ENCODE assay signal across 12 cellular contexts in the genomic region with DNA sequence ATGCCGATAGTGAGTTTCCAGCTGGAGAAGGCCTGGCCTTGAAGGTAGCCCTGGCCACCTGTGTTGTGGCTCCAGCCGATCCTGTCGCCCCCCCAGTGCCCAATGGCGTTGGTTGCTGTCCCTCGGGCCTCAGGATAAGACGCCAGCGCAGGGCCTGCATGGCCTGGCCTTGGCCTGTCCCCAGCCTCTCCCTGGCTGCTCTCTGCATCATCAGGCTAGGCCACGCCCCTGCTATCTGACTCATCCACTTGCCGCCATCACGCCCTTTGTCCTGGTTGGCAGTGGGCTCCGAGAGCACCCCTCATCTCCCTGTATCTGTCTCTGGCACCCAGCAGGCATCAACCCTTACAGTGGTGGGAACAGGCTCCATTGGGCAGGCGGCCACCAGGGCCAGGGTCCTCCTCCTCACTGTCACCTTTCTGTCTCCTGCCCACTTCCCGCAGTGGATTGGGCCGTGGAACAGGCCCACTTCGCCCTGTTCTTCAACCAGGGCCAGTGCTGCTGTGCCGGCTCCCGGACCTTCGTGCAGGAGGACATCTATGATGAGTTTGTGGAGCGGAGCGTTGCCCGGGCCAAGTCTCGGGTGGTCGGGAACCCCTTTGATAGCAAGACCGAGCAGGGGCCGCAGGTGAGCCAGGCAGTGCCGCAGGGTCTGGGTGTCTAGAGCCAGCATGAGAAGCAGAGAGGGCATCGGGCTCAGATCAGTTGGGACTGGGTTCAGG. TPM values are rescaled to one million over a fixed set of nuclear protein-coding genes. Genes with fewer than 3 reads are reported as not detected.
A peak's percentile ranks its signal among the peaks of the same experiment; 100 is the strongest.
DNase-seq lines count a peak whose midpoint lies in the region; ATAC-seq and TF ChIP-seq lines count a peak whose summit lies in the region.
"Had no signal": no experiment of that assay in that cellular context is flagged by ENCODE, and none has a peak within 500 bp of the region (broad histone marks: within the 10 kb centered on the region; RNA-seq: fewer than 3 reads in every experiment).

No MANE protein-coding gene starts in this region.

- H3K36me3 ChIP-seq in HUES6 (ENCODE audit: control insufficient read depth, insufficient read depth, low read length), result peaks cover 64% of the 10 kb centered on the region
- H3K36me3 ChIP-seq in liver (ENCODE audit: control insufficient read depth in 4 of 4, insufficient read depth in 3 of 4, low read depth in 1 of 4, low read length in 3 of 4), result peaks cover 13 to 51% (median 41%) of the 10 kb centered on the region in 4 donors
- peaks cover 89 to 100% (median 96%) of the 10 kb centered on the region in 3 donors for H3K36me3 ChIP-seq in tibial artery

- peak; percentile 78 to 83 for DNase-seq in erythroblast (lab: John Stamatoyannopoulos, UW)
- DNase-seq in tibial artery, result peak; percentile 73
- DNase-seq in GM19238 (ENCODE audit: insufficient read length, low spot score), result no peak
- DNase-seq: activated CD8-positive, alpha-beta memory T cell treated with anti-CD3 and anti-CD28 coated beads for 24 hours; Calu3; NCI-H1436 treated with DMSO at 0.1 percent for 48 hours; NK-92 treated with Interleukin-12 subunit alpha and Interleukin-12 subunit beta, amount 100 ng/mL, for 24 hours; occipital lobe had no signal

- no peak overlapping the region for H3K4me3 ChIP-seq in HUES6 (ENCODE audit: low read depth, low read length)
- no peak overlapping the region for H3K4me3 ChIP-seq in liver (ENCODE audit: low read depth in 1 of 3, low read length in 3 of 3)
- H3K4me3 ChIP-seq in tibial artery, result no peak overlapping the region

- WGBS in liver, result 65% methylated on average over 27 of the region's 27 CpGs

- no peak for TF ChIP-seq POLR2A in erythroblast (IDR thresholded peaks at IDR 0.05; ENCODE audit: low read length)

- H3K27ac ChIP-seq in HUES6 (ENCODE audit: low read depth, low read length), result no peak overlapping the region
- peak overlapping the region; percentile 91 to 92 for H3K27ac ChIP-seq in liver (ENCODE audit: low read depth in 1 of 2, low read length in 2 of 2)
- no peak overlapping the region for H3K27ac ChIP-seq in tibial artery

- intact Hi-C loops in tibial artery (cut with DNase I; ENCODE audit: low total_unique reads), result no loop called here

- no peak for TF ChIP-seq CTCF in liver (IDR thresholded peaks at IDR 0.05; ENCODE audit: low read depth, low read length, missing input control)
- TF ChIP-seq CTCF in tibial artery (IDR thresholded peaks at IDR 0.05), result no peak

- ATAC-seq in GM18873 (IDR thresholded peaks at IDR 0.05; ENCODE audit: low FRiP score, unreplicated experiment) (no peak), GM18498 (IDR thresholded peaks at IDR 0.05; ENCODE audit: unreplicated experiment) (no peak)

- TF ChIP-seq RAD21 in liver (IDR thresholded peaks at IDR 0.05), result no peak

- peak overlapping the region; percentile 26 for H3K9ac ChIP-seq in HUES6 (ENCODE audit: low read length)
- H3K9ac ChIP-seq in liver (ENCODE audit: low read depth in 1 of 2, low read length in 2 of 2), result no peak overlapping the region

- H3K9me3 ChIP-seq in HUES6 (ENCODE audit: control insufficient read depth, insufficient read depth, low read depth, low read length) (no peaks in the 10 kb centered on the region), liver (ENCODE audit: control insufficient read depth in 4 of 4, low read length in 3 of 4) (no peaks in the 10 kb centered on the region), tibial artery (no peaks in the 10 kb centered on the region)

- H3K4me1 ChIP-seq in HUES6 (ENCODE audit: control insufficient read depth, insufficient read depth, low read length) (no peaks in the 10 kb centered on the region), liver (ENCODE audit: control insufficient read depth in 4 of 4, insufficient read depth in 4 of 4, low read length in 3 of 4) (peaks cover 13 to 50% (median 37%) of the 10 kb centered on the region in 4 donors), tibial artery (no peaks in the 10 kb centered on the region)

- H3K27me3 ChIP-seq in HUES6 (ENCODE audit: control insufficient read depth, insufficient read depth, low read length), result no peaks in the 10 kb centered on the region
- H3K27me3 ChIP-seq in liver (ENCODE audit: control insufficient read depth in 4 of 4, insufficient read depth in 4 of 4, low read length in 3 of 4), result no peaks in the 10 kb centered on the region
- no peaks in the 10 kb centered on the region for H3K27me3 ChIP-seq in tibial artery

TF ChIP-seq in liver, 16 proteins besides CTCF, POLR2A, EP300 and RAD21:
- TF ChIP-seq RXRA (IDR thresholded peaks at IDR 0.05), result peak; percentile 67 to 85
- TF ChIP-seq EGR1 (IDR thresholded peaks at IDR 0.05; ENCODE audit: low read depth in 2 of 2), result no peak
- no peak for TF ChIP-seq GABPA (IDR thresholded peaks at IDR 0.05 in 1 of 2, conservative IDR thresholded peaks at IDR 0.05 in 1 of 2)
- no peak for TF ChIP-seq TAF1 (conservative IDR thresholded peaks at IDR 0.05)
- no peak for TF ChIP-seq HNF4G (IDR thresholded peaks at IDR 0.05)
- TF ChIP-seq, protein P1, sequence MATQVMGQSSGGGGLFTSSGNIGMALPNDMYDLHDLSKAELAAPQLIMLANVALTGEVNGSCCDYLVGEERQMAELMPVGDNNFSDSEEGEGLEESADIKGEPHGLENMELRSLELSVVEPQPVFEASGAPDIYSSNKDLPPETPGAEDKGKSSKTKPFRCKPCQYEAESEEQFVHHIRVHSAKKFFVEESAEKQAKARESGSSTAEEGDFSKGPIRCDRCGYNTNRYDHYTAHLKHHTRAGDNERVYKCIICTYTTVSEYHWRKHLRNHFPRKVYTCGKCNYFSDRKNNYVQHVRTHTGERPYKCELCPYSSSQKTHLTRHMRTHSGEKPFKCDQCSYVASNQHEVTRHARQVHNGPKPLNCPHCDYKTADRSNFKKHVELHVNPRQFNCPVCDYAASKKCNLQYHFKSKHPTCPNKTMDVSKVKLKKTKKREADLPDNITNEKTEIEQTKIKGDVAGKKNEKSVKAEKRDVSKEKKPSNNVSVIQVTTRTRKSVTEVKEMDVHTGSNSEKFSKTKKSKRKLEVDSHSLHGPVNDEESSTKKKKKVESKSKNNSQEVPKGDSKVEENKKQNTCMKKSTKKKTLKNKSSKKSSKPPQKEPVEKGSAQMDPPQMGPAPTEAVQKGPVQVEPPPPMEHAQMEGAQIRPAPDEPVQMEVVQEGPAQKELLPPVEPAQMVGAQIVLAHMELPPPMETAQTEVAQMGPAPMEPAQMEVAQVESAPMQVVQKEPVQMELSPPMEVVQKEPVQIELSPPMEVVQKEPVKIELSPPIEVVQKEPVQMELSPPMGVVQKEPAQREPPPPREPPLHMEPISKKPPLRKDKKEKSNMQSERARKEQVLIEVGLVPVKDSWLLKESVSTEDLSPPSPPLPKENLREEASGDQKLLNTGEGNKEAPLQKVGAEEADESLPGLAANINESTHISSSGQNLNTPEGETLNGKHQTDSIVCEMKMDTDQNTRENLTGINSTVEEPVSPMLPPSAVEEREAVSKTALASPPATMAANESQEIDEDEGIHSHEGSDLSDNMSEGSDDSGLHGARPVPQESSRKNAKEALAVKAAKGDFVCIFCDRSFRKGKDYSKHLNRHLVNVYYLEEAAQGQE (IDR thresholded peaks at IDR 0.05), result no peak
- TF ChIP-seq YY1 (IDR thresholded peaks at IDR 0.05), result peak; percentile 93
- TF ChIP-seq HNF4A (conservative IDR thresholded peaks at IDR 0.05), result peak in 1 of 2 donors; percentile 42
- no peak for TF ChIP-seq ZBTB33 (IDR thresholded peaks at IDR 0.05)
- TF ChIP-seq JUND (IDR thresholded peaks at IDR 0.05), result peak; percentile 90 to 94
- no peak for TF ChIP-seq FOXA1 (IDR thresholded peaks at IDR 0.05)
- TF ChIP-seq SP1 (IDR thresholded peaks at IDR 0.05), result peak; percentile 30
- no peak for TF ChIP-seq FOXA2 (IDR thresholded peaks at IDR 0.05)
- TF ChIP-seq, protein P2, sequence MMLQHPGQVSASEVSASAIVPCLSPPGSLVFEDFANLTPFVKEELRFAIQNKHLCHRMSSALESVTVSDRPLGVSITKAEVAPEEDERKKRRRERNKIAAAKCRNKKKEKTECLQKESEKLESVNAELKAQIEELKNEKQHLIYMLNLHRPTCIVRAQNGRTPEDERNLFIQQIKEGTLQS (IDR thresholded peaks at IDR 0.05), result peak; percentile 87
- no peak for TF ChIP-seq NR2F2 (IDR thresholded peaks at IDR 0.05)

RNA-seq across cellular contexts. Expression of gene ALDH2, which starts 25.6 kb away (rescaled TPM):
- 100 to 1,000 TPM in 1 of 2 donors, 10 to 100 TPM in 1; 93.1 to 333 TPM for total RNA-seq in liver
- polyA plus RNA-seq in liver, result 100 to 1,000 TPM; 813 to 849 TPM

RNA-seq across cellular contexts. Expression of gene MAPKAPK5, which starts 49.7 kb away (rescaled TPM):
- total RNA-seq in liver, result 10 to 100 TPM; 11.0 to 26.3 TPM
- polyA plus RNA-seq in liver, result 10 to 100 TPM; 10.9 to 14.1 TPM

Comparison
In these comparisons a context has a peak if more than half of its experiments do, and no peak if none do; other contexts are left out.
1. H3K27ac ChIP-seq: peak in liver (2 of 2); none in HUES6 (single experiment) and tibial artery (0 of 2).